Comparison of ENCODE assay signal across 9 cellular contexts in the genomic region with DNA sequence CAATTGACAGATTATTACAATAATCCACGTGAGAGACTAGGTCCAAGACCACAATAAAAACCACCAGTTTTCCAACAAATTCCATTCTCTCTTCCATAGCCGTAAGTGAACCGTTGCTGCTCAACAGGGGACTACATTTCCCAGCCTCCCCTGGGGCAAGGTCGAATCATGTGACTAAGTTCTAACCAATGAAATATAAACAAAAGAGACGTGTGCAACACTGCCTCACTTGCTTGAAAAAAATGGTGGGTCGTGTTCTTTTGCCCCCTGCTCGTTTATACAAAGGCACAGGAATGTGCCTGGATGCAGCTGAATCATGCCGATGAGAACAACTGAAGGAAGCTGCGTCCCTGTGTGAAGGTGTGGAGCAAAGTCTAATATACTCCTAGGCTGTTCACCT. TPM values are rescaled to one million over a fixed set of nuclear protein-coding genes. Genes with fewer than 3 reads are reported as not detected.
DNase-seq lines count a peak whose midpoint lies in the region; ATAC-seq and TF ChIP-seq lines count a peak whose summit lies in the region.
"Had no signal": no experiment of that assay in that cellular context is flagged by ENCODE, and none has a peak within 500 bp of the region (broad histone marks: within the 10 kb centered on the region; RNA-seq: fewer than 3 reads in every experiment).

No MANE protein-coding gene starts in this region.

- H3K9me3 ChIP-seq in IMR-90 (ENCODE audit: control insufficient read depth, insufficient read depth, low read length) = 0 out of 2 replicates have a peak, but pooled peaks cover 2% of the 10 kb centered on the region
- H3K9me3 ChIP-seq: pancreas had no signal

- H3K79me1 ChIP-seq in IMR-90 (ENCODE audit: low read depth in 1 of 2, low read length in 2 of 2) = no peaks in the 10 kb centered on the region

- H3K27ac ChIP-seq in IMR-90 (ENCODE audit: insufficient read depth, low read length) = no peak overlapping the region
- H3K27ac ChIP-seq: pancreas had no signal

- no peaks in the 10 kb centered on the region for H3K27me3 ChIP-seq in IMR-90 (ENCODE audit: control insufficient read depth, insufficient read depth, low read length)

- H3K9me3 Mint-ChIP-seq in stimulated activated memory B cell treated with anti-CD40 and anti-IgM and Interleukin-4, amounts not matched to agents 10 μg/mL and 1 μg/mL and 100 μg/mL, for 72 hours = peaks cover 8% of the 10 kb centered on the region
- H3K9me3 Mint-ChIP-seq in T-cell = peaks cover 0 to 4% (median 0%) of the 10 kb centered on the region in 3 donors

- H3K4me3 Mint-ChIP-seq in stimulated activated memory B cell treated with anti-CD40 and anti-IgM and Interleukin-4, amounts not matched to agents 10 μg/mL and 1 μg/mL and 100 μg/mL, for 72 hours = no peak overlapping the region
- H3K4me3 Mint-ChIP-seq in T-cell = no peak overlapping the region

- H3K27ac Mint-ChIP-seq in stimulated activated memory B cell treated with anti-CD40 and anti-IgM and Interleukin-4, amounts not matched to agents 10 μg/mL and 1 μg/mL and 100 μg/mL, for 72 hours = no peak overlapping the region
- no peak overlapping the region for H3K27ac Mint-ChIP-seq in T-cell

- BruUV-seq in IMR-90 (replicated peaks; lab: Mats Ljungman, UMichigan) = no TSS peak

- 10% methylated on average over 4 of the region's 9 CpGs; no CpG with 5 or more reads in 1 of the 2 experiments for WGBS in IMR-90 (ENCODE audit: extremely low coverage in 2 of 2, insufficient read length in 1 of 2), 2 experiments

- intact Hi-C loops in IMR-90 (cut with micrococcal nuclease) = no loop called here

- dilution Hi-C loops in IMR-90 (cut with HindIII; ENCODE audit: low sequenced_read_pairs, unreplicated experiment) = no loop called here

- H4K5ac ChIP-seq in IMR-90 (ENCODE audit: low read depth, low read length) = no peak overlapping the region; the same call in 1 of the 2 replicates

- no peaks in the 10 kb centered on the region for H3K36me3 ChIP-seq in IMR-90 (ENCODE audit: control insufficient read depth, insufficient read depth, low read length)
- H3K36me3 ChIP-seq: pancreas had no signal

- no peaks in the 10 kb centered on the region for H3K4me1 ChIP-seq in IMR-90 (ENCODE audit: control insufficient read depth, insufficient read depth, low read length)
- H3K4me1 ChIP-seq: pancreas had no signal

- no peak overlapping the region for H3K18ac ChIP-seq in IMR-90 (ENCODE audit: low read depth, low read length)

- CTCF ChIA-PET in IMR-90 (lab: Yijun Ruan, JAX) (no interaction called here), T-cell (lab: Charles Lee) (no interaction called here)

- H3K4me3 ChIP-seq in IMR-90 (ENCODE audit: insufficient read depth, low read depth, low read length) = peak overlapping the region; percentile 17; the same call in 1 of the 2 replicates
- H3K4me3 ChIP-seq: pancreas had no signal

- peak; percentile 16 for DNase-seq in AG08395 (ENCODE audit: low spot score)
- peak; percentile 42 for DNase-seq in IMR-90
- DNase-seq in anterior cingulate cortex (lab: John Stamatoyannopoulos, UW) = peak in 39 of 58 donors; percentile 0 to 59 (median 7)
- peak; percentile 94 for DNase-seq in iPS-NIHi11 (ENCODE audit: low spot score)
- no peak for DNase-seq in T-cell
- no peak for DNase-seq in activated CD4-positive, alpha-beta T cell treated with anti-CD3 and anti-CD28 coated beads for 48 hours
- no peak for DNase-seq in effector CD4-positive, alpha-beta T cell

- H3K4me2 ChIP-seq in IMR-90 (ENCODE audit: low read depth, low read length) = peak overlapping the region; percentile 84

- H3K4ac ChIP-seq in IMR-90 (ENCODE audit: low read depth, low read length) = no peak overlapping the region

- peaks cover 15% of the 10 kb centered on the region for H3K27me3 Mint-ChIP-seq in stimulated activated memory B cell treated with anti-CD40 and anti-IgM and Interleukin-4, amounts not matched to agents 10 μg/mL and 1 μg/mL and 100 μg/mL, for 72 hours
- H3K27me3 Mint-ChIP-seq in T-cell = peaks cover 10 to 22% of the 10 kb centered on the region in 2 donors

- no peak overlapping the region for H4K91ac ChIP-seq in IMR-90 (ENCODE audit: insufficient read depth, low read depth, low read length)

- H2AFZ ChIP-seq in IMR-90 (replicated peaks; ENCODE audit: low read length, poor library complexity) = peak overlapping the region; percentile 3

- no peak overlapping the region for H3K14ac ChIP-seq in IMR-90 (replicated peaks; ENCODE audit: low read depth, low read length)

- TF ChIP-seq RAD21 in IMR-90 (IDR thresholded peaks at IDR 0.05; ENCODE audit: low read length) = no peak

- POLR2A ChIA-PET in IMR-90 (lab: Charles Lee; ENCODE audit: unreplicated experiment) (no interaction called here), T-cell (lab: Charles Lee) (no interaction called here)

- H4K20me1 ChIP-seq in IMR-90 (ENCODE audit: insufficient read depth, low read length) = no peaks in the 10 kb centered on the region

- H2BK20ac ChIP-seq in IMR-90 (ENCODE audit: low read depth, low read length) = no peak overlapping the region

- H4K8ac ChIP-seq in IMR-90 (ENCODE audit: low read depth in 2 of 2, low read length in 2 of 2) = no peak overlapping the region; a peak in 1 of 4 replicates

- H2AK5ac ChIP-seq in IMR-90 (ENCODE audit: low read depth, low read length) = no peak overlapping the region

- ATAC-seq in IMR-90 (ENCODE audit: low read depth) (peak; percentile 79), T-cell (replicated peaks in 1 of 4) (no peak)
- no peak for ATAC-seq in stimulated activated memory B cell treated with anti-CD40 and anti-IgM and Interleukin-4, amounts not matched to agents 10 μg/mL and 1 μg/mL and 100 μg/mL, for 72 hours

- H3K23ac ChIP-seq in IMR-90 (ENCODE audit: low read depth, low read length) = no peak overlapping the region

- no peak overlapping the region for H2BK5ac ChIP-seq in IMR-90 (ENCODE audit: low read depth, low read length, poor library complexity, severe bottlenecking)

- H2AK9ac ChIP-seq in IMR-90 (replicated peaks; ENCODE audit: low read depth, low read length, poor library complexity) = no peak overlapping the region

- H2BK120ac ChIP-seq in IMR-90 (ENCODE audit: low read depth, low read length) = no peak overlapping the region

- no peak for TF ChIP-seq POLR2A in IMR-90 (IDR thresholded peaks at IDR 0.05; ENCODE audit: low read depth, low read length)

- in situ Hi-C loops in IMR-90 (cut with MboI; ENCODE audit: low sequenced_read_pairs) = no loop called here

- no peak overlapping the region for H3K56ac ChIP-seq in IMR-90 (ENCODE audit: extremely low read depth, insufficient read depth, low read length)

- H2BK15ac ChIP-seq in IMR-90 (ENCODE audit: low read depth, low read length) = no peak overlapping the region

- no peaks in the 10 kb centered on the region for H3K4me1 Mint-ChIP-seq in stimulated activated memory B cell treated with anti-CD40 and anti-IgM and Interleukin-4, amounts not matched to agents 10 μg/mL and 1 μg/mL and 100 μg/mL, for 72 hours
- H3K4me1 Mint-ChIP-seq in T-cell = no peaks in the 10 kb centered on the region

- H3K9ac ChIP-seq in IMR-90 (ENCODE audit: low read depth, low read length) = no peak overlapping the region

- TF ChIP-seq CTCF in IMR-90 (conservative IDR thresholded peaks at IDR 0.05; ENCODE audit: low read depth, low read length) = no peak

- H3K36me3 Mint-ChIP-seq in stimulated activated memory B cell treated with anti-CD40 and anti-IgM and Interleukin-4, amounts not matched to agents 10 μg/mL and 1 μg/mL and 100 μg/mL, for 72 hours = no peaks in the 10 kb centered on the region
- H3K36me3 Mint-ChIP-seq in T-cell = no peaks in the 10 kb centered on the region

- no peaks in the 10 kb centered on the region for H3K9me1 ChIP-seq in IMR-90 (ENCODE audit: insufficient read depth, low read length)

TF ChIP-seq in IMR-90, 13 proteins besides CTCF, POLR2A, EP300 and RAD21:
- no peak for TF ChIP-seq SMC3 (IDR thresholded peaks at IDR 0.05; ENCODE audit: low read depth, low read length)
- TF ChIP-seq CHD1 (IDR thresholded peaks at IDR 0.05; ENCODE audit: low read depth, low read length) = no peak
- TF ChIP-seq, protein P1, sequence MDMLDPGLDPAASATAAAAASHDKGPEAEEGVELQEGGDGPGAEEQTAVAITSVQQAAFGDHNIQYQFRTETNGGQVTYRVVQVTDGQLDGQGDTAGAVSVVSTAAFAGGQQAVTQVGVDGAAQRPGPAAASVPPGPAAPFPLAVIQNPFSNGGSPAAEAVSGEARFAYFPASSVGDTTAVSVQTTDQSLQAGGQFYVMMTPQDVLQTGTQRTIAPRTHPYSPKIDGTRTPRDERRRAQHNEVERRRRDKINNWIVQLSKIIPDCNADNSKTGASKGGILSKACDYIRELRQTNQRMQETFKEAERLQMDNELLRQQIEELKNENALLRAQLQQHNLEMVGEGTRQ (IDR thresholded peaks at IDR 0.05; ENCODE audit: low read depth, low read length) = peak; percentile 77

RNA-seq across cellular contexts. Expression of a gene that starts 51.1 kb away (rescaled TPM):
- 12.8 and 12.9 TPM in 2 replicates for total RNA-seq in IMR-90 (2012; rRNA removed)
- 25.8 and 26.5 TPM in 2 replicates for polyA plus RNA-seq in IMR-90 (2012; rRNA removed)
- 20.3 and 36.5 TPM in 2 replicates for polyA plus RNA-seq in IMR-90 (2012; cell fraction: cytosol; rRNA removed)
- 9.3 and 17.5 TPM in 2 replicates for polyA plus RNA-seq in IMR-90 (2012; cell fraction: nucleus; rRNA removed; ENCODE audit: low replicate concordance)
- under 1 TPM in 1 of 5 donors, not detected in 4; 0.18 TPM for total RNA-seq in T-cell

Comparison
In these comparisons a context has a peak if more than half of its experiments do, and no peak if none do; other contexts are left out.
1. DNase-seq: peak in AG08395 (single experiment), IMR-90 (single experiment), anterior cingulate cortex (39 of 58) and iPS-NIHi11 (single experiment); none in T-cell (0 of 34), activated CD4-positive, alpha-beta T cell treated with anti-CD3 and anti-CD28 coated beads for 48 hours (single experiment) and effector CD4-positive, alpha-beta T cell (single experiment).
2. RNA of a gene that starts 51.1 kb away (total RNA-seq): 12.8 to 12.9 TPM in IMR-90; 0.18 TPM in T-cell; every median in the first group is over 10 times any median in the second.